1 cellular context compared by ENCODE assay signal in the genomic region with DNA sequence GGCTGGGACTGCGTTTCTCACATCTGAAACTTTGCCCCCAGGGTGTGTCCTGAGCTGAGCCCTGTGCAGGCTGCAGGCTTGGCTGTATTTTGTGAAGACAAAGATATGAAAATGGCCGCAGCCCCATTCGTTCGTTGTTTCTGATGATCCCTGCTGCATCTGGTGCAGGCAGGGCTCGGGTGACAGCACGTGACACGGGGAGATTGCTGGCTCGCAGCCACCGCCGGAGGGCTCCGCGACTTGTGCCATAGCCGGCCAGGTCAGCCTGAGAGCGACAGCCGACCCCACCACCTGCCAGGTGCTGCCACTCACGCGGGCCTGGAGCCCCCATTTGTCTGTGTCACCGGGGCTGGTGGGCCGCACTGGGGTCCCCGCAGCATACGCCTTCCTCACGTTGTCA.
TF ChIP-seq lines count a peak whose summit lies in the region.

No MANE protein-coding gene starts in this region.

TF ChIP-seq in HEK293, 187 proteins besides CTCF, POLR2A, EP300 and RAD21 (continued from another document and continues in another):
- TF ChIP-seq ZXDB (tag by site-specific recombination; IDR thresholded peaks at IDR 0.05) = peak; percentile 30; the same call in 1 of the 2 replicates
- no peak for TF ChIP-seq ZNF266 (tag by site-specific recombination; IDR thresholded peaks at IDR 0.05; ENCODE audit: low read depth)
- no peak for TF ChIP-seq ZNF792 (tag by site-specific recombination; IDR thresholded peaks at IDR 0.05)
- TF ChIP-seq, protein P1, sequence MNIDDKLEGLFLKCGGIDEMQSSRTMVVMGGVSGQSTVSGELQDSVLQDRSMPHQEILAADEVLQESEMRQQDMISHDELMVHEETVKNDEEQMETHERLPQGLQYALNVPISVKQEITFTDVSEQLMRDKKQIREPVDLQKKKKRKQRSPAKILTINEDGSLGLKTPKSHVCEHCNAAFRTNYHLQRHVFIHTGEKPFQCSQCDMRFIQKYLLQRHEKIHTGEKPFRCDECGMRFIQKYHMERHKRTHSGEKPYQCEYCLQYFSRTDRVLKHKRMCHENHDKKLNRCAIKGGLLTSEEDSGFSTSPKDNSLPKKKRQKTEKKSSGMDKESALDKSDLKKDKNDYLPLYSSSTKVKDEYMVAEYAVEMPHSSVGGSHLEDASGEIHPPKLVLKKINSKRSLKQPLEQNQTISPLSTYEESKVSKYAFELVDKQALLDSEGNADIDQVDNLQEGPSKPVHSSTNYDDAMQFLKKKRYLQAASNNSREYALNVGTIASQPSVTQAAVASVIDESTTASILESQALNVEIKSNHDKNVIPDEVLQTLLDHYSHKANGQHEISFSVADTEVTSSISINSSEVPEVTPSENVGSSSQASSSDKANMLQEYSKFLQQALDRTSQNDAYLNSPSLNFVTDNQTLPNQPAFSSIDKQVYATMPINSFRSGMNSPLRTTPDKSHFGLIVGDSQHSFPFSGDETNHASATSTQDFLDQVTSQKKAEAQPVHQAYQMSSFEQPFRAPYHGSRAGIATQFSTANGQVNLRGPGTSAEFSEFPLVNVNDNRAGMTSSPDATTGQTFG (tag by site-specific recombination; IDR thresholded peaks at IDR 0.05; ENCODE audit: borderline replicate concordance) = no peak
- TF ChIP-seq REPIN1 (tag by site-specific recombination; IDR thresholded peaks at IDR 0.05; ENCODE audit: low read depth) = no peak
- TF ChIP-seq, protein P2, sequence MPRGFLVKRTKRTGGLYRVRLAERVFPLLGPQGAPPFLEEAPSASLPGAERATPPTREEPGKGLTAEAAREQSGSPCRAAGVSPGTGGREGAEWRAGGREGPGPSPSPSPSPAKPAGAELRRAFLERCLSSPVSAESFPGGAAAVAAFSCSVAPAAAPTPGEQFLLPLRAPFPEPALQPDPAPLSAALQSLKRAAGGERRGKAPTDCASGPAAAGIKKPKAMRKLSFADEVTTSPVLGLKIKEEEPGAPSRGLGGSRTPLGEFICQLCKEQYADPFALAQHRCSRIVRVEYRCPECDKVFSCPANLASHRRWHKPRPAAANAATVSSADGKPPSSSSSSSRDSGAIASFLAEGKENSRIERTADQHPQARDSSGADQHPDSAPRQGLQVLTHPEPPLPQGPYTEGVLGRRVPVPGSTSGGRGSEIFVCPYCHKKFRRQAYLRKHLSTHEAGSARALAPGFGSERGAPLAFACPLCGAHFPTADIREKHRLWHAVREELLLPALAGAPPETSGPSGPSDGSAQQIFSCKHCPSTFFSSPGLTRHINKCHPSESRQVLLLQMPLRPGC (tag by site-specific recombination; IDR thresholded peaks at IDR 0.05) = no peak; the same call in 1 of the 2 replicates
- TF ChIP-seq BCL11B (tag by site-specific recombination; IDR thresholded peaks at IDR 0.05; ENCODE audit: low read depth) = no peak
- peak; percentile 98 for TF ChIP-seq ZNF223 (tag by site-specific recombination; IDR thresholded peaks at IDR 0.05)
- TF ChIP-seq ZNF114 (tag by site-specific recombination; IDR thresholded peaks at IDR 0.05) = no peak
- no peak for TF ChIP-seq ZNF768 (tag by site-specific recombination; IDR thresholded peaks at IDR 0.05)
- TF ChIP-seq ZNF433 (tag by site-specific recombination; IDR thresholded peaks at IDR 0.05; ENCODE audit: low read depth) = no peak
- TF ChIP-seq ZNF777 (tag by site-specific recombination; IDR thresholded peaks at IDR 0.05; ENCODE audit: borderline replicate concordance) = no peak
- no peak for TF ChIP-seq ZNF416 (tag by site-specific recombination; IDR thresholded peaks at IDR 0.05)
- TF ChIP-seq, protein P3, sequence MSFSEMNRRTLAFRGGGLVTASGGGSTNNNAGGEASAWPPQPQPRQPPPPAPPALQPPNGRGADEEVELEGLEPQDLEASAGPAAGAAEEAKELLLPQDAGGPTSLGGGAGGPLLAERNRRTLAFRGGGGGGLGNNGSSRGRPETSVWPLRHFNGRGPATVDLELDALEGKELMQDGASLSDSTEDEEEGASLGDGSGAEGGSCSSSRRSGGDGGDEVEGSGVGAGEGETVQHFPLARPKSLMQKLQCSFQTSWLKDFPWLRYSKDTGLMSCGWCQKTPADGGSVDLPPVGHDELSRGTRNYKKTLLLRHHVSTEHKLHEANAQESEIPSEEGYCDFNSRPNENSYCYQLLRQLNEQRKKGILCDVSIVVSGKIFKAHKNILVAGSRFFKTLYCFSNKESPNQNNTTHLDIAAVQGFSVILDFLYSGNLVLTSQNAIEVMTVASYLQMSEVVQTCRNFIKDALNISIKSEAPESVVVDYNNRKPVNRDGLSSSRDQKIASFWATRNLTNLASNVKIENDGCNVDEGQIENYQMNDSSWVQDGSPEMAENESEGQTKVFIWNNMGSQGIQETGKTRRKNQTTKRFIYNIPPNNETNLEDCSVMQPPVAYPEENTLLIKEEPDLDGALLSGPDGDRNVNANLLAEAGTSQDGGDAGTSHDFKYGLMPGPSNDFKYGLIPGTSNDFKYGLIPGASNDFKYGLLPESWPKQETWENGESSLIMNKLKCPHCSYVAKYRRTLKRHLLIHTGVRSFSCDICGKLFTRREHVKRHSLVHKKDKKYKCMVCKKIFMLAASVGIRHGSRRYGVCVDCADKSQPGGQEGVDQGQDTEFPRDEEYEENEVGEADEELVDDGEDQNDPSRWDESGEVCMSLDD (tag by site-specific recombination; IDR thresholded peaks at IDR 0.05) = 0 out of 2 replicates have a peak, but pooled peaks have one; percentile 9
- TF ChIP-seq ZNF677 (tag by site-specific recombination; IDR thresholded peaks at IDR 0.05) = no peak
- 0 out of 2 replicates have a peak, but pooled peaks have one; percentile 43 for TF ChIP-seq BCL11A (tag by site-specific recombination; IDR thresholded peaks at IDR 0.05; ENCODE audit: low read depth)
- TF ChIP-seq TCF7L2 (IDR thresholded peaks at IDR 0.05; ENCODE audit: borderline replicate concordance, low read depth, low read length) = no peak
- TF ChIP-seq OSR2 (tag by site-specific recombination; IDR thresholded peaks at IDR 0.05) = no peak
- no peak; the same call in 1 of the 2 replicates for TF ChIP-seq ZNF600 (tag by site-specific recombination; IDR thresholded peaks at IDR 0.05)
- no peak; the same call in 1 of the 2 replicates for TF ChIP-seq ZNF184 (tag by site-specific recombination; IDR thresholded peaks at IDR 0.05)
- no peak for TF ChIP-seq RBAK (tag by site-specific recombination; IDR thresholded peaks at IDR 0.05)
- TF ChIP-seq, protein P4, sequence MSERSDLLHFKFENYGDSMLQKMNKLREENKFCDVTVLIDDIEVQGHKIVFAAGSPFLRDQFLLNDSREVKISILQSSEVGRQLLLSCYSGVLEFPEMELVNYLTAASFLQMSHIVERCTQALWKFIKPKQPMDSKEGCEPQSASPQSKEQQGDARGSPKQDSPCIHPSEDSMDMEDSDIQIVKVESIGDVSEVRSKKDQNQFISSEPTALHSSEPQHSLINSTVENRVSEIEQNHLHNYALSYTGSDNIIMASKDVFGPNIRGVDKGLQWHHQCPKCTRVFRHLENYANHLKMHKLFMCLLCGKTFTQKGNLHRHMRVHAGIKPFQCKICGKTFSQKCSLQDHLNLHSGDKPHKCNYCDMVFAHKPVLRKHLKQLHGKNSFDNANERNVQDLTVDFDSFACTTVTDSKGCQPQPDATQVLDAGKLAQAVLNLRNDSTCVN (tag by site-specific recombination; optimal IDR thresholded peaks at IDR 0.05) = no peak
- TF ChIP-seq ZNF133 (tag by site-specific recombination; IDR thresholded peaks at IDR 0.05) = no peak
- no peak for TF ChIP-seq ZNF629 (tag by site-specific recombination; IDR thresholded peaks at IDR 0.05)
- TF ChIP-seq ZNF473 (tag by site-specific recombination; IDR thresholded peaks at IDR 0.05) = no peak
- 0 out of 2 replicates have a peak, but pooled peaks have one; percentile 25 for TF ChIP-seq SP7 (tag by site-specific recombination; IDR thresholded peaks at IDR 0.05)
- no peak for TF ChIP-seq SETDB1 (IDR thresholded peaks at IDR 0.05; ENCODE audit: insufficient read length, low read length)
- no peak for TF ChIP-seq ZNF785 (tag by site-specific recombination; IDR thresholded peaks at IDR 0.05)
- TF ChIP-seq, protein P5, sequence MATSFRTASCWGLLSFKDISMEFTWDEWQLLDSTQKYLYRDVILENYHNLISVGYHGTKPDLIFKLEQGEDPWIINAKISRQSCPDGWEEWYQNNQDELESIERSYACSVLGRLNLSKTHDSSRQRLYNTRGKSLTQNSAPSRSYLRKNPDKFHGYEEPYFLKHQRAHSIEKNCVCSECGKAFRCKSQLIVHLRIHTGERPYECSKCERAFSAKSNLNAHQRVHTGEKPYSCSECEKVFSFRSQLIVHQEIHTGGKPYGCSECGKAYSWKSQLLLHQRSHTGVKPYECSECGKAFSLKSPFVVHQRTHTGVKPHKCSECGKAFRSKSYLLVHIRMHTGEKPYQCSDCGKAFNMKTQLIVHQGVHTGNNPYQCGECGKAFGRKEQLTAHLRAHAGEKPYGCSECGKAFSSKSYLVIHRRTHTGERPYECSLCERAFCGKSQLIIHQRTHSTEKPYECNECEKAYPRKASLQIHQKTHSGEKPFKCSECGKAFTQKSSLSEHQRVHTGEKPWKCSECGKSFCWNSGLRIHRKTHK (tag by site-specific recombination; IDR thresholded peaks at IDR 0.05) = no peak
- TF ChIP-seq ZNF248 (tag by site-specific recombination; IDR thresholded peaks at IDR 0.05) = no peak
- TF ChIP-seq ZSCAN30 (tag by site-specific recombination; IDR thresholded peaks at IDR 0.05) = peak; percentile 83; the same call in 1 of the 2 replicates
- TF ChIP-seq GFI1B (tag by site-specific recombination; IDR thresholded peaks at IDR 0.05) = no peak
- no peak for TF ChIP-seq ZNF670 (tag by site-specific recombination; IDR thresholded peaks at IDR 0.05; ENCODE audit: low read depth)
- TF ChIP-seq, protein P6, sequence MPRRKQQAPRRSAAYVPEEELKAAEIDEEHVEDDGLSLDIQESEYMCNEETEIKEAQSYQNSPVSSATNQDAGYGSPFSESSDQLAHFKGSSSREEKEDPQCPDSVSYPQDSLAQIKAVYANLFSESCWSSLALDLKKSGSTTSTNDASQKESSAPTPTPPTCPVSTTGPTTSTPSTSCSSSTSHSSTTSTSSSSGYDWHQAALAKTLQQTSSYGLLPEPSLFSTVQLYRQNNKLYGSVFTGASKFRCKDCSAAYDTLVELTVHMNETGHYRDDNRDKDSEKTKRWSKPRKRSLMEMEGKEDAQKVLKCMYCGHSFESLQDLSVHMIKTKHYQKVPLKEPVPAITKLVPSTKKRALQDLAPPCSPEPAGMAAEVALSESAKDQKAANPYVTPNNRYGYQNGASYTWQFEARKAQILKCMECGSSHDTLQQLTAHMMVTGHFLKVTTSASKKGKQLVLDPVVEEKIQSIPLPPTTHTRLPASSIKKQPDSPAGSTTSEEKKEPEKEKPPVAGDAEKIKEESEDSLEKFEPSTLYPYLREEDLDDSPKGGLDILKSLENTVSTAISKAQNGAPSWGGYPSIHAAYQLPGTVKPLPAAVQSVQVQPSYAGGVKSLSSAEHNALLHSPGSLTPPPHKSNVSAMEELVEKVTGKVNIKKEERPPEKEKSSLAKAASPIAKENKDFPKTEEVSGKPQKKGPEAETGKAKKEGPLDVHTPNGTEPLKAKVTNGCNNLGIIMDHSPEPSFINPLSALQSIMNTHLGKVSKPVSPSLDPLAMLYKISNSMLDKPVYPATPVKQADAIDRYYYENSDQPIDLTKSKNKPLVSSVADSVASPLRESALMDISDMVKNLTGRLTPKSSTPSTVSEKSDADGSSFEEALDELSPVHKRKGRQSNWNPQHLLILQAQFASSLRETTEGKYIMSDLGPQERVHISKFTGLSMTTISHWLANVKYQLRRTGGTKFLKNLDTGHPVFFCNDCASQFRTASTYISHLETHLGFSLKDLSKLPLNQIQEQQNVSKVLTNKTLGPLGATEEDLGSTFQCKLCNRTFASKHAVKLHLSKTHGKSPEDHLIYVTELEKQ (tag by site-specific recombination; IDR thresholded peaks at IDR 0.05; ENCODE audit: borderline replicate concordance) = no peak
- TF ChIP-seq, protein P7, sequence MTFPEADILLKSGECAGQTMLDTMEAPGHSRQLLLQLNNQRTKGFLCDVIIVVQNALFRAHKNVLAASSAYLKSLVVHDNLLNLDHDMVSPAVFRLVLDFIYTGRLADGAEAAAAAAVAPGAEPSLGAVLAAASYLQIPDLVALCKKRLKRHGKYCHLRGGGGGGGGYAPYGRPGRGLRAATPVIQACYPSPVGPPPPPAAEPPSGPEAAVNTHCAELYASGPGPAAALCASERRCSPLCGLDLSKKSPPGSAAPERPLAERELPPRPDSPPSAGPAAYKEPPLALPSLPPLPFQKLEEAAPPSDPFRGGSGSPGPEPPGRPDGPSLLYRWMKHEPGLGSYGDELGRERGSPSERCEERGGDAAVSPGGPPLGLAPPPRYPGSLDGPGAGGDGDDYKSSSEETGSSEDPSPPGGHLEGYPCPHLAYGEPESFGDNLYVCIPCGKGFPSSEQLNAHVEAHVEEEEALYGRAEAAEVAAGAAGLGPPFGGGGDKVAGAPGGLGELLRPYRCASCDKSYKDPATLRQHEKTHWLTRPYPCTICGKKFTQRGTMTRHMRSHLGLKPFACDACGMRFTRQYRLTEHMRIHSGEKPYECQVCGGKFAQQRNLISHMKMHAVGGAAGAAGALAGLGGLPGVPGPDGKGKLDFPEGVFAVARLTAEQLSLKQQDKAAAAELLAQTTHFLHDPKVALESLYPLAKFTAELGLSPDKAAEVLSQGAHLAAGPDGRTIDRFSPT (tag by site-specific recombination; IDR thresholded peaks at IDR 0.05) = no peak
- TF ChIP-seq, protein P8, sequence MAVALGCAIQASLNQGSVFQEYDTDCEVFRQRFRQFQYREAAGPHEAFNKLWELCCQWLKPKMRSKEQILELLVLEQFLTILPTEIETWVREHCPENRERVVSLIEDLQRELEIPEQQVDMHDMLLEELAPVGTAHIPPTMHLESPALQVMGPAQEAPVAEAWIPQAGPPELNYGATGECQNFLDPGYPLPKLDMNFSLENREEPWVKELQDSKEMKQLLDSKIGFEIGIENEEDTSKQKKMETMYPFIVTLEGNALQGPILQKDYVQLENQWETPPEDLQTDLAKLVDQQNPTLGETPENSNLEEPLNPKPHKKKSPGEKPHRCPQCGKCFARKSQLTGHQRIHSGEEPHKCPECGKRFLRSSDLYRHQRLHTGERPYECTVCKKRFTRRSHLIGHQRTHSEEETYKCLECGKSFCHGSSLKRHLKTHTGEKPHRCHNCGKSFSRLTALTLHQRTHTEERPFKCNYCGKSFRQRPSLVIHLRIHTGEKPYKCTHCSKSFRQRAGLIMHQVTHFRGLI (tag by site-specific recombination; IDR thresholded peaks at IDR 0.05) = 0 out of 2 replicates have a peak, but pooled peaks have one; percentile 14
- TF ChIP-seq, protein P9, sequence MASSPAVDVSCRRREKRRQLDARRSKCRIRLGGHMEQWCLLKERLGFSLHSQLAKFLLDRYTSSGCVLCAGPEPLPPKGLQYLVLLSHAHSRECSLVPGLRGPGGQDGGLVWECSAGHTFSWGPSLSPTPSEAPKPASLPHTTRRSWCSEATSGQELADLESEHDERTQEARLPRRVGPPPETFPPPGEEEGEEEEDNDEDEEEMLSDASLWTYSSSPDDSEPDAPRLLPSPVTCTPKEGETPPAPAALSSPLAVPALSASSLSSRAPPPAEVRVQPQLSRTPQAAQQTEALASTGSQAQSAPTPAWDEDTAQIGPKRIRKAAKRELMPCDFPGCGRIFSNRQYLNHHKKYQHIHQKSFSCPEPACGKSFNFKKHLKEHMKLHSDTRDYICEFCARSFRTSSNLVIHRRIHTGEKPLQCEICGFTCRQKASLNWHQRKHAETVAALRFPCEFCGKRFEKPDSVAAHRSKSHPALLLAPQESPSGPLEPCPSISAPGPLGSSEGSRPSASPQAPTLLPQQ (tag by site-specific recombination; IDR thresholded peaks at IDR 0.05) = 0 out of 2 replicates have a peak, but pooled peaks have one; percentile 22
- TF ChIP-seq ZNF561 (tag by site-specific recombination; IDR thresholded peaks at IDR 0.05; ENCODE audit: borderline replicate concordance) = 0 out of 2 replicates have a peak, but pooled peaks have one; percentile 38
- no peak for TF ChIP-seq ZEB2 (tag by site-specific recombination; IDR thresholded peaks at IDR 0.05)
